ENCODE assay signal across 1 cellular context in the genomic region with DNA sequence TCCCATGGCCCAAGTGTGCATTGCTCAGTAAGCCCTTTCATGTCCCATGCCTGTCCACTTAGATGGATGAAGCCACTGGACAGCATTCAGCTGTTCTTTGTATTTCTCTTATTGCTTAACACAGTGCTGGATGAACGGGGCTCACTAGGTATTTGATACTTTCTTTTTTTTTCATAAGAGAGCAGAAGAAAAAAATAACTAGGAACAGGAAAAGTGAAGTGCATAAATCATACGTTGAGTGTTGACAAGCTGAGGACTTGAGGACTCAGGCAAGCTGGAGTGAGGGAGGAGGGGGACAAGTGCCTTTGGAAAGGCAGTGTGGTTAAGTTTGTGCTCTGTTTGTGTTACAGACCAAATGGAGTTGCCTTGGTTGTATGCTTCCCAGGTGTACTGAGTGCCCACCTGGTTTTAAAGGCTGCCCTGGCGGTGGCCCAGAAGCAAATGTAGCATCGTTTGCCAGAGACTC.
TF ChIP-seq lines count a peak whose summit lies in the region.

No MANE protein-coding gene starts in this region.

TF ChIP-seq in WTC11, 78 proteins besides CTCF, POLR2A, EP300 and RAD21 (continued from another document):
- TF ChIP-seq, protein P1, sequence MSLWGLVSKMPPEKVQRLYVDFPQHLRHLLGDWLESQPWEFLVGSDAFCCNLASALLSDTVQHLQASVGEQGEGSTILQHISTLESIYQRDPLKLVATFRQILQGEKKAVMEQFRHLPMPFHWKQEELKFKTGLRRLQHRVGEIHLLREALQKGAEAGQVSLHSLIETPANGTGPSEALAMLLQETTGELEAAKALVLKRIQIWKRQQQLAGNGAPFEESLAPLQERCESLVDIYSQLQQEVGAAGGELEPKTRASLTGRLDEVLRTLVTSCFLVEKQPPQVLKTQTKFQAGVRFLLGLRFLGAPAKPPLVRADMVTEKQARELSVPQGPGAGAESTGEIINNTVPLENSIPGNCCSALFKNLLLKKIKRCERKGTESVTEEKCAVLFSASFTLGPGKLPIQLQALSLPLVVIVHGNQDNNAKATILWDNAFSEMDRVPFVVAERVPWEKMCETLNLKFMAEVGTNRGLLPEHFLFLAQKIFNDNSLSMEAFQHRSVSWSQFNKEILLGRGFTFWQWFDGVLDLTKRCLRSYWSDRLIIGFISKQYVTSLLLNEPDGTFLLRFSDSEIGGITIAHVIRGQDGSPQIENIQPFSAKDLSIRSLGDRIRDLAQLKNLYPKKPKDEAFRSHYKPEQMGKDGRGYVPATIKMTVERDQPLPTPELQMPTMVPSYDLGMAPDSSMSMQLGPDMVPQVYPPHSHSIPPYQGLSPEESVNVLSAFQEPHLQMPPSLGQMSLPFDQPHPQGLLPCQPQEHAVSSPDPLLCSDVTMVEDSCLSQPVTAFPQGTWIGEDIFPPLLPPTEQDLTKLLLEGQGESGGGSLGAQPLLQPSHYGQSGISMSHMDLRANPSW (CRISPR knock-in tag; conservative IDR thresholded peaks at IDR 0.05; ENCODE audit: low read depth), result no peak
- TF ChIP-seq KAT7 (CRISPR knock-in tag; IDR thresholded peaks at IDR 0.05; ENCODE audit: borderline replicate concordance) (no peak), HMGXB4 (CRISPR knock-in tag; IDR thresholded peaks at IDR 0.05) (no peak), ATF1 (CRISPR knock-in tag; IDR thresholded peaks at IDR 0.05) (no peak), ZNF425 (CRISPR knock-in tag; conservative IDR thresholded peaks at IDR 0.05) (no peak), NFYB (CRISPR knock-in tag; conservative IDR thresholded peaks at IDR 0.05; ENCODE audit: low read depth) (no peak), SMAD3 (CRISPR knock-in tag; IDR thresholded peaks at IDR 0.05; ENCODE audit: borderline replicate concordance) (no peak), ZBTB43 (CRISPR knock-in tag; IDR thresholded peaks at IDR 0.05) (no peak)
